8 cellular contexts compared by ENCODE assay signal in genomic region chrX:76172325-76172887, GRCh38. TPM values are rescaled to one million over a fixed set of nuclear protein-coding genes. Genes with fewer than 3 reads are reported as not detected.
DNase-seq lines count a peak whose midpoint lies in the region; ATAC-seq and TF ChIP-seq lines count a peak whose summit lies in the region.

No MANE protein-coding gene starts in this region.

- peak overlapping the region; percentile 88 for H3K4me3 Mint-ChIP-seq in activated CD8-positive, alpha-beta T cell treated with anti-CD3 and anti-CD28 coated beads, Interleukin-2, amount 10 ng/mL, durations not matched to agents 7 days and 5 days

- H3K36me3 Mint-ChIP-seq in activated CD8-positive, alpha-beta T cell treated with anti-CD3 and anti-CD28 coated beads, Interleukin-2, amount 10 ng/mL, durations not matched to agents 7 days and 5 days (ENCODE audit: low read depth) = peaks cover 21% of the 10 kb centered on the region

- CTCF ChIA-PET in activated CD8-positive, alpha-beta T cell treated with anti-CD3 and anti-CD28 coated beads, Interleukin-2, amount 10 ng/mL, durations not matched to agents 7 days and 5 days (lab: Charles Lee) = interaction anchor here (1.2 kb wide), 1 partner anchor 16 kb away, joined by 7 read pairs; no protein-coding TSS in a partner anchor

- 3% methylated on average over 9 of the region's 9 CpGs for WGBS in right cardiac atrium

- H4K20me1 ChIP-seq in DOHH2 (ENCODE audit: control insufficient read depth, insufficient read depth, low read depth, low read length) = no peaks in the 10 kb centered on the region

- ATAC-seq in HG02798 (IDR thresholded peaks at IDR 0.05; ENCODE audit: poor library complexity, unreplicated experiment) = peak; percentile 69
- ATAC-seq in activated CD8-positive, alpha-beta T cell treated with anti-CD3 and anti-CD28 coated beads, Interleukin-2, amount 10 ng/mL, durations not matched to agents 7 days and 5 days = peak; percentile 48
- peak; percentile 71 to 72 for ATAC-seq in right cardiac atrium

- peak overlapping the region; percentile 85 for H3K4me3 ChIP-seq in DOHH2 (ENCODE audit: low read length)
- peak overlapping the region; percentile 76 for H3K4me3 ChIP-seq in right cardiac atrium (ENCODE audit: low read length)
- H3K4me3 ChIP-seq in skin epidermis = peak overlapping the region; percentile 50 to 68 (median 59)

- no peaks in the 10 kb centered on the region for H3K27me3 ChIP-seq in DOHH2 (ENCODE audit: control insufficient read depth, low read length)
- H3K27me3 ChIP-seq in right cardiac atrium (ENCODE audit: control insufficient read depth, insufficient read depth) = no peaks in the 10 kb centered on the region

- H3K79me2 ChIP-seq in DOHH2 (ENCODE audit: control insufficient read depth, low read length) = peaks cover 34% of the 10 kb centered on the region

- H3K4me2 ChIP-seq in DOHH2 (ENCODE audit: low read length) = peak overlapping the region; percentile 64

- peaks cover 53% of the 10 kb centered on the region for H3K4me1 Mint-ChIP-seq in activated CD8-positive, alpha-beta T cell treated with anti-CD3 and anti-CD28 coated beads, Interleukin-2, amount 10 ng/mL, durations not matched to agents 7 days and 5 days (ENCODE audit: low read depth)

- H3K9me3 ChIP-seq in DOHH2 (ENCODE audit: control insufficient read depth, insufficient read depth, low read length) = no peaks in the 10 kb centered on the region
- H3K9me3 ChIP-seq in right cardiac atrium (ENCODE audit: control insufficient read depth, low read length) = no peaks in the 10 kb centered on the region

- H3K27ac ChIP-seq in DOHH2 (ENCODE audit: low read depth, low read length) (peak overlapping the region; percentile 47), right cardiac atrium (ENCODE audit: low read length) (peak overlapping the region; percentile 93), skin epidermis (peak overlapping the region in 20 of 21 experiments; percentile 75 to 92 (median 88))

- no peak for DNase-seq in activated CD8-positive, alpha-beta T cell treated with anti-CD3 and anti-CD28 coated beads, Interleukin-2, amount 10 ng/mL, durations not matched to agents 7 days and 5 days
- DNase-seq in right cardiac atrium (no peak), COR-L47 (lab: John Stamatoyannopoulos, UW) (no peak), AG08396 (ENCODE audit: low spot score) (no peak), GM20000 (ENCODE audit: low spot score) (no peak)

- intact Hi-C loops in right cardiac atrium (cut with DNase I) = no loop called here

- peaks cover 30% of the 10 kb centered on the region for H3K36me3 ChIP-seq in DOHH2 (ENCODE audit: control insufficient read depth, low read length)

- POLR2A ChIA-PET in activated CD8-positive, alpha-beta T cell treated with anti-CD3 and anti-CD28 coated beads, Interleukin-2, amount 10 ng/mL, durations not matched to agents 7 days and 5 days (lab: Charles Lee) = interaction anchor here (1.0 to 1.7 kb wide), 2 partner anchors 10 to 24 kb away, joined by 5 to 6 read pairs; no protein-coding TSS in a partner anchor

- TF ChIP-seq CTCF in DOHH2 (IDR thresholded peaks at IDR 0.05; ENCODE audit: low read depth, low read length, poor library complexity, severe bottlenecking) (no peak), GM20000 (IDR thresholded peaks at IDR 0.05; ENCODE audit: extremely low read depth, missing control alignments) (no peak)

- no peaks in the 10 kb centered on the region for H3K9me2 ChIP-seq in DOHH2 (replicated peaks; ENCODE audit: control insufficient read depth, low read length)

- no peaks in the 10 kb centered on the region for H3K27me3 Mint-ChIP-seq in activated CD8-positive, alpha-beta T cell treated with anti-CD3 and anti-CD28 coated beads, Interleukin-2, amount 10 ng/mL, durations not matched to agents 7 days and 5 days (ENCODE audit: low read depth)

- no peaks in the 10 kb centered on the region for H3K9me3 Mint-ChIP-seq in activated CD8-positive, alpha-beta T cell treated with anti-CD3 and anti-CD28 coated beads, Interleukin-2, amount 10 ng/mL, durations not matched to agents 7 days and 5 days (ENCODE audit: insufficient read depth)

- H3K4me1 ChIP-seq in DOHH2 (ENCODE audit: control insufficient read depth, low read length) = peaks cover 24% of the 10 kb centered on the region
- H3K4me1 ChIP-seq in right cardiac atrium (ENCODE audit: control insufficient read depth, insufficient read depth, low read length) = peaks cover 2% of the 10 kb centered on the region

- H3F3A ChIP-seq in DOHH2 (ENCODE audit: control insufficient read depth, insufficient read depth) = no peaks in the 10 kb centered on the region

- peak overlapping the region; percentile 95 for H3K27ac Mint-ChIP-seq in activated CD8-positive, alpha-beta T cell treated with anti-CD3 and anti-CD28 coated beads, Interleukin-2, amount 10 ng/mL, durations not matched to agents 7 days and 5 days

RNA-seq across cellular contexts. Expression of gene PBDC1, which starts 0.5 kb away (rescaled TPM):
- total RNA-seq in activated CD8-positive, alpha-beta T cell treated with anti-CD3 and anti-CD28 coated beads, Interleukin-2, amount 10 ng/mL, durations not matched to agents 7 days and 5 days = 10 to 100 TPM; 25.1 to 28.3 TPM
- 10 to 100 TPM; 13.4 to 15.9 (median 13.9) TPM for total RNA-seq in right cardiac atrium
- polyA plus RNA-seq in right cardiac atrium = 17.3 TPM
